18 cellular contexts compared by ENCODE assay signal in genomic region chr19:54317108-54317964, GRCh38. TPM values are rescaled to one million over a fixed set of nuclear protein-coding genes. Genes with fewer than 3 reads are reported as not detected.
DNase-seq lines count a peak whose midpoint lies in the region; ATAC-seq and TF ChIP-seq lines count a peak whose summit lies in the region.
"Had no signal": no experiment of that assay in that cellular context is flagged by ENCODE, and none has a peak within 500 bp of the region (broad histone marks: within the 10 kb centered on the region; RNA-seq: fewer than 3 reads in every experiment).

No MANE protein-coding gene starts in this region.

- peaks cover 6% of the 10 kb centered on the region for H3K9me3 Mint-ChIP-seq in type B pancreatic cell
- H3K9me3 Mint-ChIP-seq: activated naive CD4-positive, alpha-beta T cell treated with anti-CD3 and anti-CD28 coated beads, Interleukin-2, amount 50 U/mL, for 24 hours; activated T-cell treated with anti-CD3 and anti-CD28 coated beads, Interleukin-2, amount 50 U/mL, for 24 hours; CD8-positive, alpha-beta T cell; stimulated activated naive CD8-positive, alpha-beta T cell treated with anti-CD3 and anti-CD28 coated beads, Interleukin-15, Interleukin-2, amounts not matched to agents 100 ng/mL and 50 ng/mL, for 24 hours had no signal

- H3K36me3 Mint-ChIP-seq in type B pancreatic cell: no peaks in the 10 kb centered on the region
- H3K36me3 Mint-ChIP-seq: activated naive CD4-positive, alpha-beta T cell treated with anti-CD3 and anti-CD28 coated beads, Interleukin-2, amount 50 U/mL, for 24 hours; CD8-positive, alpha-beta T cell had no signal

- H3K27me3 Mint-ChIP-seq in type B pancreatic cell: peaks cover 18% of the 10 kb centered on the region

- peak; percentile 70 for DNase-seq in Right ventricle myocardium inferior (ENCODE audit: missing footprints)
- no peak for DNase-seq in cardiac septum (ENCODE audit: low spot score)
- DNase-seq in NOMO-1 (lab: John Stamatoyannopoulos, UW; ENCODE audit: unreplicated experiment in 2 of 2): peak; percentile 76 to 77
- DNase-seq in left lobe of liver (ENCODE audit: low spot score): no peak
- DNase-seq in type B pancreatic cell (ENCODE audit: extremely low spot score, unreplicated experiment): peak; percentile 34
- no peak for DNase-seq in stimulated activated CD4-positive, alpha-beta T cell treated with anti-CD3 and anti-CD28 coated beads, Interleukin-4, amount 100 ng/mL, for 4 hours
- DNase-seq in activated naive CD4-positive, alpha-beta T cell treated with anti-CD3 and anti-CD28 coated beads, Interleukin-2, amount 50 U/mL, for 16 hours: no peak
- DNase-seq: activated CD4-positive, alpha-beta T cell treated with anti-CD3 and anti-CD28 coated beads, Interleukin-2, amount 50 U/mL, for 48 hours; activated T-cell treated with anti-CD3 and anti-CD28 coated beads, Interleukin-2, amount 50 U/mL, for 24 hours; DMS79; nucleus accumbens had no signal

- no peaks in the 10 kb centered on the region for H3K4me1 Mint-ChIP-seq in type B pancreatic cell (ENCODE audit: unreplicated experiment)
- H3K4me1 Mint-ChIP-seq: activated naive CD4-positive, alpha-beta T cell treated with anti-CD3 and anti-CD28 coated beads, Interleukin-2, amount 50 U/mL, for 24 hours had no signal

- no peak overlapping the region for H3K27ac Mint-ChIP-seq in type B pancreatic cell
- H3K27ac Mint-ChIP-seq: activated naive CD4-positive, alpha-beta T cell treated with anti-CD3 and anti-CD28 coated beads, Interleukin-2, amount 50 U/mL, for 24 hours; activated T-cell treated with anti-CD3 and anti-CD28 coated beads, Interleukin-2, amount 50 U/mL, for 24 hours; CD8-positive, alpha-beta T cell; stimulated activated naive CD8-positive, alpha-beta T cell treated with anti-CD3 and anti-CD28 coated beads, Interleukin-15, Interleukin-2, amounts not matched to agents 100 ng/mL and 50 ng/mL, for 24 hours had no signal

- peak; percentile 32 for ATAC-seq in Right ventricle myocardium inferior
- ATAC-seq in left lobe of liver: peak; percentile 22
- no peak for ATAC-seq in HG02884 (IDR thresholded peaks at IDR 0.05; ENCODE audit: unreplicated experiment)
- ATAC-seq: CD8-positive, alpha-beta T cell had no signal

- TF ChIP-seq CTCF in type B pancreatic cell (conservative IDR thresholded peaks at IDR 0.05): no peak

- intact Hi-C loops in Right ventricle myocardium inferior (cut with DNase I): no loop called here
- intact Hi-C loops in cardiac septum (cut with DNase I): no loop called here

- no peak overlapping the region for H3K4me3 Mint-ChIP-seq in type B pancreatic cell
- H3K4me3 Mint-ChIP-seq: activated naive CD4-positive, alpha-beta T cell treated with anti-CD3 and anti-CD28 coated beads, Interleukin-2, amount 50 U/mL, for 24 hours; activated T-cell treated with anti-CD3 and anti-CD28 coated beads, Interleukin-2, amount 50 U/mL, for 24 hours; CD8-positive, alpha-beta T cell; stimulated activated naive CD8-positive, alpha-beta T cell treated with anti-CD3 and anti-CD28 coated beads, Interleukin-15, Interleukin-2, amounts not matched to agents 100 ng/mL and 50 ng/mL, for 24 hours had no signal

RNA-seq across cellular contexts. Expression of gene LILRA5, which starts 4.4 kb away (rescaled TPM):
- total RNA-seq in Right ventricle myocardium inferior: 1.8 TPM
- 2.1 TPM for total RNA-seq in cardiac septum
- 1.4 TPM for total RNA-seq in left lobe of liver
- total RNA-seq in type B pancreatic cell (ENCODE audit: low replicate concordance): not detected in 2 replicates
- total RNA-seq: RPMI7951 had no signal

RNA-seq across cellular contexts. Expression of gene LILRA4, which starts 21.6 kb away (rescaled TPM):
- total RNA-seq in Right ventricle myocardium inferior (not detected), cardiac septum (not detected), left lobe of liver (not detected), type B pancreatic cell (ENCODE audit: low replicate concordance) (not detected in 2 replicates)
- total RNA-seq: CD8-positive, alpha-beta T cell; kidney epithelial cell; right cardiac atrium; RPMI7951 had no signal

RNA-seq across cellular contexts. Expression of gene LILRB2, which starts 36.4 kb away (rescaled TPM):
- total RNA-seq in Right ventricle myocardium inferior (2.9 TPM), cardiac septum (2.8 TPM), left lobe of liver (1.7 TPM), type B pancreatic cell (ENCODE audit: low replicate concordance) (not detected in 2 replicates)
- total RNA-seq: kidney epithelial cell, RPMI7951 had no signal

RNA-seq across cellular contexts. Expression of gene LAIR1, which starts 47.4 kb away (rescaled TPM):
- total RNA-seq in Right ventricle myocardium inferior: 9.1 TPM
- total RNA-seq in cardiac septum: 5.1 TPM
- 3.1 TPM for total RNA-seq in left lobe of liver
- not detected in 2 replicates for total RNA-seq in type B pancreatic cell (ENCODE audit: low replicate concordance)

Comparison
In these comparisons a context has a peak if more than half of its experiments do, and no peak if none do; other contexts are left out.
1. DNase-seq: peak in Right ventricle myocardium inferior (single experiment), NOMO-1 (2 of 2) and type B pancreatic cell (single experiment); none in cardiac septum (single experiment), left lobe of liver (single experiment), stimulated activated CD4-positive, alpha-beta T cell treated with anti-CD3 and anti-CD28 coated beads, Interleukin-4, amount 100 ng/mL, for 4 hours (0 of 2) and activated naive CD4-positive, alpha-beta T cell treated with anti-CD3 and anti-CD28 coated beads, Interleukin-2, amount 50 U/mL, for 16 hours (single experiment).